In the genomic region with DNA sequence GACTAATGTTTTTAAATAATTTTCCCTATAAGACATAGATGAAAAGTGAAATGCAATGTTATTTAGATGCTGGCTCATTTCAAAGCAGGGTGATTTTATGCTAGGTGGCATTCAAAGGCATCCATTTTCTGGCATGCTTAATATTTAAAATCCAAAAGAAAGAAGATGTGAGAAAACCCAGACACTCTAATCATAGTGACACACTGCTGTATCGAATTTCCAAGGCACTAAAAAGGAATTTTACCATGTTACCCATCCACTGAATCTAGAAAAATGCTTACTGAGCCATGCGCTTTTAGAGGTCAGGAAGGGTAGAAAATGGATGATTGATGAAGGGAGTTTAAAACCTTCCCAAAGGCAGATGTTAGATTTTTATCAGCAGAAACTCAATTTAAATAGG, we compare ENCODE assay signal across 21 cellular contexts. TPM values are rescaled to one million over a fixed set of nuclear protein-coding genes. Genes with fewer than 3 reads are reported as not detected.
DNase-seq lines count a peak whose midpoint lies in the region; ATAC-seq, FAIRE-seq and TF ChIP-seq lines count a peak whose summit lies in the region.
"Had no signal": no experiment of that assay in that cellular context is flagged by ENCODE, and none has a peak within 500 bp of the region (broad histone marks: within the 10 kb centered on the region; RNA-seq: fewer than 3 reads in every experiment).

No MANE protein-coding gene starts in this region.

- H3K4me1 ChIP-seq in Panc1 (ENCODE audit: control insufficient read depth, insufficient read depth, low read length) (peaks cover 18% of the 10 kb centered on the region), SK-N-SH (ENCODE audit: control insufficient read depth in 1 of 2, insufficient read depth in 2 of 2, low read depth in 1 of 2, low read length in 1 of 2) (peaks cover 2 to 15% of the 10 kb centered on the region in 2 experiments; a peak in 2 of 4 replicates), endothelial cell of umbilical vein (ENCODE audit: control insufficient read depth, extremely low read depth, insufficient read depth, low read length) (no peaks in the 10 kb centered on the region)

- no TSS peak for BruUV-seq in Panc1 (replicated peaks; lab: Mats Ljungman, UMichigan)
- BruUV-seq in endothelial cell of umbilical vein (replicated peaks; lab: Mats Ljungman, UMichigan), result no TSS peak

- H3K27ac ChIP-seq in Panc1 (ENCODE audit: low read length) (peak overlapping the region; percentile 25; the same call in 1 of the 2 replicates), SK-N-SH (ENCODE audit: low read depth in 2 of 2, low read length in 1 of 2) (peak overlapping the region; percentile 35 to 84; a peak in 2 of 4 replicates), endothelial cell of umbilical vein (ENCODE audit: insufficient read depth, low read depth, low read length) (no peak overlapping the region)

- peak; percentile 38 for FAIRE-seq in endothelial cell of umbilical vein (lab: Jason Lieb, UNC)
- FAIRE-seq in D721Med (lab: Jason Lieb, UNC), result no peak
- FAIRE-seq: GM12878, GM18507 had no signal

- intact Hi-C loops in Panc1 (cut with micrococcal nuclease; ENCODE audit: unreplicated experiment) (no loop called here), endothelial cell of umbilical vein (cut with micrococcal nuclease) (no loop called here)

- no peaks in the 10 kb centered on the region for H3K9me3 ChIP-seq in Panc1 (ENCODE audit: control insufficient read depth, insufficient read depth, low read depth, low read length)
- H3K9me3 ChIP-seq in SK-N-SH, result no peaks in the 10 kb centered on the region
- H3K9me3 ChIP-seq in endothelial cell of umbilical vein (replicated peaks; ENCODE audit: control insufficient read depth, insufficient read depth, low read length), result no peaks in the 10 kb centered on the region

- peaks cover 4% of the 10 kb centered on the region for H3K36me3 Mint-ChIP-seq in nephron (ENCODE audit: low read depth)

- H3K79me2 ChIP-seq in SK-N-SH (ENCODE audit: insufficient read depth), result no peaks in the 10 kb centered on the region
- no peaks in the 10 kb centered on the region for H3K79me2 ChIP-seq in endothelial cell of umbilical vein (ENCODE audit: control insufficient read depth, insufficient read depth, low read length)

- H3K9me1 ChIP-seq in endothelial cell of umbilical vein (replicated peaks; ENCODE audit: control insufficient read depth, extremely low read depth, insufficient read depth, low read length), result no peaks in the 10 kb centered on the region

- H3K4me2 ChIP-seq in SK-N-SH (0 out of 2 replicates have a peak overlapping the region, but pooled peaks have one; percentile 6), endothelial cell of umbilical vein (ENCODE audit: insufficient read depth, low read length) (no peak overlapping the region)
- H3K4me2 ChIP-seq: GM23338 had no signal

- POLR2A ChIA-PET in Panc1 (lab: Charles Lee) (no interaction called here), SK-N-SH (lab: Yijun Ruan, JAX) (no interaction called here), endothelial cell of umbilical vein (lab: Charles Lee) (no interaction called here)

- H4K20me1 ChIP-seq in SK-N-SH (ENCODE audit: insufficient read depth) (no peaks in the 10 kb centered on the region), endothelial cell of umbilical vein (replicated peaks; ENCODE audit: control insufficient read depth, extremely low read depth, insufficient read depth, low read length) (no peaks in the 10 kb centered on the region)

- peaks cover 20% of the 10 kb centered on the region for H3K4me1 Mint-ChIP-seq in nephron
- H3K4me1 Mint-ChIP-seq: H9 had no signal

- H3K9ac ChIP-seq in SK-N-SH, result no peak overlapping the region
- H3K9ac ChIP-seq in endothelial cell of umbilical vein (replicated peaks; ENCODE audit: extremely low read depth, insufficient read depth, low read length), result no peak overlapping the region

- peak overlapping the region; percentile 37 to 71 (median 60) for H3K27ac Mint-ChIP-seq in nephron
- H3K27ac Mint-ChIP-seq: GM23338, H9 had no signal

- H3K4me3 ChIP-seq in Panc1 (ENCODE audit: low read depth in 2 of 2, low read length in 2 of 2) (no peak overlapping the region), SK-N-SH (ENCODE audit: low read depth in 2 of 2, low read length in 1 of 2) (no peak overlapping the region), endothelial cell of umbilical vein (replicated peaks in 1 of 3; ENCODE audit: insufficient read depth in 1 of 3, low read depth in 1 of 3, low read length in 3 of 3) (no peak overlapping the region)
- H3K4me3 ChIP-seq: GM12878, GM23338 had no signal

- CTCF ChIA-PET in Panc1 (lab: Charles Lee) (no interaction called here), SK-N-SH (lab: Yijun Ruan, JAX) (no interaction called here), endothelial cell of umbilical vein (lab: Charles Lee) (no interaction called here)

- no peak overlapping the region for H3K4me3 Mint-ChIP-seq in nephron
- H3K4me3 Mint-ChIP-seq: CD4-positive, alpha-beta memory T cell; GM23338; H9 had no signal

- H2AFZ ChIP-seq in SK-N-SH (ENCODE audit: low read depth), result no peak overlapping the region
- no peak overlapping the region for H2AFZ ChIP-seq in endothelial cell of umbilical vein (ENCODE audit: low read depth, low read length)
- H2AFZ ChIP-seq: GM23338 had no signal

- WGBS in SK-N-SH (ENCODE audit: low lambda C conversion rate), result 27% methylated on average over 2 of the region's 2 CpGs

- no peak for TF ChIP-seq POLR2A in endothelial cell of umbilical vein (IDR thresholded peaks at IDR 0.05; ENCODE audit: low read depth, low read length)

- no peak for ATAC-seq in Panc1
- ATAC-seq in activated CD4-positive, CD25-positive, alpha-beta regulatory T cell treated with anti-CD3 and anti-CD28 coated beads, Interleukin-2, amount 50 U/mL, for 24 hours, result no peak
- ATAC-seq: GM12878, GM23338, HCT116 had no signal

- H3K27me3 ChIP-seq in Panc1 (ENCODE audit: control insufficient read depth, insufficient read depth, low read length) (no peaks in the 10 kb centered on the region), SK-N-SH (ENCODE audit: insufficient read depth) (no peaks in the 10 kb centered on the region), endothelial cell of umbilical vein (ENCODE audit: control insufficient read depth in 2 of 2, insufficient read depth in 2 of 2, low read length in 2 of 2) (no peaks in the 10 kb centered on the region)

- dilution Hi-C loops in endothelial cell of umbilical vein (cut with MboI; ENCODE audit: extremely low pct_ligation_motif_present, low sequenced_read_pairs), result no loop called here

- H3K27me3 Mint-ChIP-seq in nephron (ENCODE audit: low read depth), result no peaks in the 10 kb centered on the region
- H3K27me3 Mint-ChIP-seq: CD4-positive, alpha-beta memory T cell had no signal

- TF ChIP-seq RAD21 in SK-N-SH (IDR thresholded peaks at IDR 0.05; ENCODE audit: low read length), result no peak

- peak; percentile 62 to 93 for TF ChIP-seq EP300 in SK-N-SH (IDR thresholded peaks at IDR 0.05; ENCODE audit: borderline replicate concordance in 1 of 2, low read depth in 1 of 2, low read length in 1 of 2)

- H3K9me2 ChIP-seq in SK-N-SH, result no peaks in the 10 kb centered on the region

- no peaks in the 10 kb centered on the region for H3K9me3 Mint-ChIP-seq in nephron
- H3K9me3 Mint-ChIP-seq: CD4-positive, alpha-beta memory T cell; GM23338 had no signal

- TF ChIP-seq CTCF in Panc1 (IDR thresholded peaks at IDR 0.05), result no peak
- TF ChIP-seq CTCF in SK-N-SH (IDR thresholded peaks at IDR 0.05), result no peak
- TF ChIP-seq CTCF in endothelial cell of umbilical vein (IDR thresholded peaks at IDR 0.05; ENCODE audit: extremely low read depth in 1 of 2, insufficient read depth in 1 of 2, low read depth in 1 of 2, low read length in 2 of 2), result no peak
- TF ChIP-seq CTCF in nephron (IDR thresholded peaks at IDR 0.05; ENCODE audit: unreplicated experiment in 3 of 3), result no peak
- TF ChIP-seq CTCF in D721Med (IDR thresholded peaks at IDR 0.05; ENCODE audit: insufficient read depth, missing control alignments), result no peak

- peaks cover 11% of the 10 kb centered on the region for H3F3A ChIP-seq in SK-N-SH (replicated peaks; ENCODE audit: insufficient read depth)

- no peak for DNase-seq in Panc1 (ENCODE audit: low read depth, low spot score)
- no peak for DNase-seq in SK-N-SH
- no peak for DNase-seq in endothelial cell of umbilical vein (ENCODE audit: low read depth, low spot score)
- DNase-seq in D721Med (ENCODE audit: insufficient read length, low spot score), result no peak
- no peak for DNase-seq in NCI-H2227 (lab: John Stamatoyannopoulos, UW; ENCODE audit: unreplicated experiment)
- DNase-seq in NCI-H2029 (lab: John Stamatoyannopoulos, UW), result no peak
- DNase-seq: C1 segment of cervical spinal cord; Calu3; CD4-positive, alpha-beta memory T cell; COR-L47; DMS79; EL; GDM1; H9 had no signal

- in situ Hi-C loops in Panc1 (cut with HindIII; ENCODE audit: low pct_unique_long_range_greater_than_20kb, low sequenced_read_pairs), result no loop called here

- 0 out of 2 replicates have a peak, but pooled peaks cover 4% of the 10 kb centered on the region for H3K36me3 ChIP-seq in Panc1 (ENCODE audit: control insufficient read depth, insufficient read depth, low read length)
- H3K36me3 ChIP-seq in SK-N-SH (replicated peaks in 1 of 2; ENCODE audit: control insufficient read depth in 1 of 2, insufficient read depth in 2 of 2, low read length in 1 of 2), result no peaks in the 10 kb centered on the region
- H3K36me3 ChIP-seq in endothelial cell of umbilical vein (ENCODE audit: control insufficient read depth in 2 of 2, extremely low read depth in 1 of 2, insufficient read depth in 2 of 2, low read length in 2 of 2), result no peaks in the 10 kb centered on the region

RNA-seq across cellular contexts. Expression of a gene that starts 24.0 kb away (rescaled TPM):
- total RNA-seq in Panc1 (2021; ENCODE audit: unreplicated experiment) (1.7 TPM), endothelial cell of umbilical vein (0.23 TPM in 1 of 2 replicates, not detected in the other)
- polyA plus RNA-seq in Panc1 (2012; ENCODE audit: insufficient read length), result 0.68 TPM
- polyA plus RNA-seq in SK-N-SH (2012; rRNA removed) (3.9 and 4.1 TPM in 2 replicates), endothelial cell of umbilical vein (not detected in 2 replicates)
- polyA plus RNA-seq in SK-N-SH (2012; cell fraction: cytosol; rRNA removed), result 4.5 and 4.9 TPM in 2 replicates
- 4.3 and 5.0 TPM in 2 replicates for polyA plus RNA-seq in SK-N-SH (2012; cell fraction: nucleus; rRNA removed)
- polyA plus RNA-seq in endothelial cell of umbilical vein (2011; cell fraction: cytosol; rRNA removed), result not detected in 2 replicates
- polyA plus RNA-seq in endothelial cell of umbilical vein (2011; cell fraction: nucleus; rRNA removed), result not detected in 2 replicates
- polyA plus RNA-seq in endothelial cell of umbilical vein (2012), result not detected in 2 replicates
- not detected in 2 replicates for polyA minus RNA-seq in endothelial cell of umbilical vein
- polyA minus RNA-seq in endothelial cell of umbilical vein (2011; cell fraction: cytosol; rRNA and poly(A)+ RNA removed), result not detected
- polyA minus RNA-seq in endothelial cell of umbilical vein (2011; cell fraction: nucleus; rRNA and poly(A)+ RNA removed), result 0.29 TPM in 1 of 2 replicates, not detected in the other
- total RNA-seq: GM12878, H4, H9 had no signal
- polyA plus RNA-seq: CD4-positive, alpha-beta memory T cell; GM23338 had no signal

RNA-seq across cellular contexts. Expression of a gene that starts 45.1 kb away (rescaled TPM):
- 75.8 TPM for total RNA-seq in Panc1 (2021; ENCODE audit: unreplicated experiment)
- 60.1 TPM for polyA plus RNA-seq in Panc1 (2012; ENCODE audit: insufficient read length)
- polyA plus RNA-seq in SK-N-SH (2012; rRNA removed), result 50.5 and 62.1 TPM in 2 replicates
- 14.6 and 16.3 TPM in 2 replicates for polyA plus RNA-seq in SK-N-SH (2012; cell fraction: cytosol; rRNA removed)
- polyA plus RNA-seq in SK-N-SH (2012; cell fraction: nucleus; rRNA removed), result 325 and 378 TPM in 2 replicates
- total RNA-seq in endothelial cell of umbilical vein, result 33.7 and 35.5 TPM in 2 replicates
- polyA plus RNA-seq in endothelial cell of umbilical vein, result 12.8 and 15.5 TPM in 2 replicates
- polyA plus RNA-seq in endothelial cell of umbilical vein (2011; cell fraction: cytosol; rRNA removed), result 7.0 and 10.7 TPM in 2 replicates
- 93.6 and 136 TPM in 2 replicates for polyA plus RNA-seq in endothelial cell of umbilical vein (2011; cell fraction: nucleus; rRNA removed)
- polyA plus RNA-seq in endothelial cell of umbilical vein (2012), result 20.2 and 21.4 TPM in 2 replicates
- 24.9 and 32.0 TPM in 2 replicates for polyA minus RNA-seq in endothelial cell of umbilical vein
- polyA minus RNA-seq in endothelial cell of umbilical vein (2011; cell fraction: cytosol; rRNA and poly(A)+ RNA removed), result 23.4 TPM
- 62.5 and 64.6 TPM in 2 replicates for polyA minus RNA-seq in endothelial cell of umbilical vein (2011; cell fraction: nucleus; rRNA and poly(A)+ RNA removed)
